1 cellular context compared by ENCODE assay signal in the genomic region with DNA sequence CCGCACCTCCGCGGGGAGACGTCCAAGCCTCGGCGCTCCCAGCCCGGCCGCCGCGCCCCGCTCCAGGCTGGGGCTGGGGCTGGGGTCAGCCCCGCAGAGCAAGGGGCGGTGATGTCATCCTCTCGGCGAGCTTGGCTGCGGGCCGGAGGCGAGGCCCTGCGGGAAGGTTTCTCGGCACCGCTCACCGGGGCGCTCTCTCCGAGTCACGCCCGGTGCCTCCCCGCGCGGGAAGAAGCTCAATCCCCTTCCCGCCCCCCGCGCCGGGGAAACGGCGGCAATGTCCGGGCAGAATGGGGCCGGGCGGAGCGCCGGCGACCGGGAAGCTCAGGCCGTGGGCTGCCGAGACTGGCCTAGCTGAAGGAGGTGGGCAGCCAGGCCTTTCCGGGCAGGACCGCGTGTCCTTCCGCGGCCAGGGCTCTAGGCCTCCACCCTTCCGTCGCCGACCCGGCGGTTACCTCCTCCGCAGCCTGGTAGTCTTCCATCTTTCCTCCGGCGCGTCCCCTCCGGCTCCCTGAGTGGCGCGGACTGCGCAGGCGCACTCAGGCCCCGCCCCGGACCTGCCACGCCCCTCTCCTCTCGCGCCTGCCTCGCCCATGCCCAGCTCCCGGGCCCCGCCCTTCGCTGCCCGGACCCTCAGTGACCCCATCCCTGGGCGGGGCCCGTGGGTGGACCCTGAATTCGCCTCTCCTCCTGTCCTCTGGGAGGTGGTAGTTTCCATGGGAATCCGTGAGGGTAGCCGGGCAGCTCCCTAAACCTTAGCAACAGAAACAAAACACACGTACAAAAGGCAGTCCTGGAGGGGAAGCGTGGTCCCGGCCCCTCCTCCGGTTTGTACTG.
A peak's percentile ranks its signal among the peaks of the same experiment; 100 is the strongest.
TF ChIP-seq lines count a peak whose summit lies in the region.

DYNLT1 (minus strand) TSS at position 517 of the 837 bp plus-strand sequence; CDS start at position 482, 35 bp downstream.

TF ChIP-seq in K562, 482 proteins besides CTCF, POLR2A, EP300 and RAD21 (continued from another document and continues in another):
- TF ChIP-seq, protein P1, sequence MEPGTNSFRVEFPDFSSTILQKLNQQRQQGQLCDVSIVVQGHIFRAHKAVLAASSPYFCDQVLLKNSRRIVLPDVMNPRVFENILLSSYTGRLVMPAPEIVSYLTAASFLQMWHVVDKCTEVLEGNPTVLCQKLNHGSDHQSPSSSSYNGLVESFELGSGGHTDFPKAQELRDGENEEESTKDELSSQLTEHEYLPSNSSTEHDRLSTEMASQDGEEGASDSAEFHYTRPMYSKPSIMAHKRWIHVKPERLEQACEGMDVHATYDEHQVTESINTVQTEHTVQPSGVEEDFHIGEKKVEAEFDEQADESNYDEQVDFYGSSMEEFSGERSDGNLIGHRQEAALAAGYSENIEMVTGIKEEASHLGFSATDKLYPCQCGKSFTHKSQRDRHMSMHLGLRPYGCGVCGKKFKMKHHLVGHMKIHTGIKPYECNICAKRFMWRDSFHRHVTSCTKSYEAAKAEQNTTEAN (CRISPR knock-in tag; IDR thresholded peaks at IDR 0.05): no peak
- no peak for TF ChIP-seq ZNF354B (CRISPR knock-in tag; IDR thresholded peaks at IDR 0.05)
- peak; percentile 88 for TF ChIP-seq CTBP1 (IDR thresholded peaks at IDR 0.05; ENCODE audit: borderline replicate concordance)
- peak; percentile 64; the same call in 1 of the 2 replicates for TF ChIP-seq SOX6 (IDR thresholded peaks at IDR 0.05)
- TF ChIP-seq GABPB2 (CRISPR knock-in tag; conservative IDR thresholded peaks at IDR 0.05): no peak; the same call in 1 of the 2 replicates
- TF ChIP-seq, protein P2, sequence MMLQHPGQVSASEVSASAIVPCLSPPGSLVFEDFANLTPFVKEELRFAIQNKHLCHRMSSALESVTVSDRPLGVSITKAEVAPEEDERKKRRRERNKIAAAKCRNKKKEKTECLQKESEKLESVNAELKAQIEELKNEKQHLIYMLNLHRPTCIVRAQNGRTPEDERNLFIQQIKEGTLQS (IDR thresholded peaks at IDR 0.05): peak; percentile 95
- TF ChIP-seq, protein P2 (CRISPR knock-in tag; conservative IDR thresholded peaks at IDR 0.05): peak; percentile 58; the same call in 1 of the 2 replicates
- peak; percentile 65 for TF ChIP-seq E2F8 (IDR thresholded peaks at IDR 0.05; ENCODE audit: low read depth, partially characterized antibody)
- TF ChIP-seq KLF10 (CRISPR knock-in tag; IDR thresholded peaks at IDR 0.05): no peak
- peak; percentile 33; the same call in 1 of the 2 replicates for TF ChIP-seq SMARCC2 (IDR thresholded peaks at IDR 0.05; ENCODE audit: low read depth)
- TF ChIP-seq GABPB1 (CRISPR knock-in tag; IDR thresholded peaks at IDR 0.05): peak; percentile 89
- peak; percentile 24; the same call in 1 of the 2 replicates for TF ChIP-seq CHD2 (IDR thresholded peaks at IDR 0.05; ENCODE audit: low read depth, low read length)
- peak; percentile 59 for TF ChIP-seq CREM (IDR thresholded peaks at IDR 0.05; ENCODE audit: low read depth)
- TF ChIP-seq LCOR (CRISPR knock-in tag; IDR thresholded peaks at IDR 0.05): peak; percentile 87
- peak; percentile 96 for TF ChIP-seq LARP7 (IDR thresholded peaks at IDR 0.05)
- no peak for TF ChIP-seq ZNF277 (CRISPR knock-in tag; IDR thresholded peaks at IDR 0.05; ENCODE audit: borderline replicate concordance)
- no peak for TF ChIP-seq NCOA1 (IDR thresholded peaks at IDR 0.05; ENCODE audit: low read depth)
- peak; percentile 81 for TF ChIP-seq VEZF1 (CRISPR knock-in tag; IDR thresholded peaks at IDR 0.05)
- no peak for TF ChIP-seq ZNF146 (CRISPR knock-in tag; IDR thresholded peaks at IDR 0.05; ENCODE audit: unreplicated experiment)
- TF ChIP-seq SREBF2 (CRISPR knock-in tag; IDR thresholded peaks at IDR 0.05): no peak
- peak; percentile 77; the same call in 1 of the 2 replicates for TF ChIP-seq FOXJ2 (tag; IDR thresholded peaks at IDR 0.05)
- no peak for TF ChIP-seq ZBTB9 (CRISPR knock-in tag; IDR thresholded peaks at IDR 0.05)
- peak; percentile 60; the same call in 1 of the 2 replicates for TF ChIP-seq BCOR (IDR thresholded peaks at IDR 0.05)
- TF ChIP-seq SFPQ (IDR thresholded peaks at IDR 0.05; ENCODE audit: low read depth, low read length): no peak
- no peak for TF ChIP-seq EZH2 (IDR thresholded peaks at IDR 0.05; ENCODE audit: borderline replicate concordance, low read depth, low read length)
- no peak for TF ChIP-seq ZNF174 (CRISPR knock-in tag; IDR thresholded peaks at IDR 0.05)
- peak; percentile 96 for TF ChIP-seq KDM5B (IDR thresholded peaks at IDR 0.05; ENCODE audit: insufficient replicate concordance, low read depth, low read length)
- no peak for TF ChIP-seq SMAD2 (IDR thresholded peaks at IDR 0.05; ENCODE audit: low read depth, low read length)
- peak; percentile 70; the same call in 1 of the 2 replicates for TF ChIP-seq ZNF431 (CRISPR knock-in tag; IDR thresholded peaks at IDR 0.05)
- TF ChIP-seq ZFP91 (CRISPR knock-in tag; IDR thresholded peaks at IDR 0.05): no peak
- TF ChIP-seq HMGN3 (IDR thresholded peaks at IDR 0.05; ENCODE audit: borderline replicate concordance, extremely low read depth, insufficient read length, low read depth, low read length): peak; percentile 97
- TF ChIP-seq PKNOX1 (IDR thresholded peaks at IDR 0.05): peak; percentile 52; the same call in 1 of the 2 replicates
- TF ChIP-seq FOSL1 (tag; conservative IDR thresholded peaks at IDR 0.05): peak; percentile 33; the same call in 1 of the 2 replicates
- no peak for TF ChIP-seq CEBPB (tag; IDR thresholded peaks at IDR 0.05)
- TF ChIP-seq MTA2 (IDR thresholded peaks at IDR 0.05; ENCODE audit: low read depth): no peak
- peak in 1 of 2 experiments; percentile 56; a peak in 1 of 4 replicates for TF ChIP-seq FOXA3 (CRISPR knock-in tag; conservative IDR thresholded peaks at IDR 0.05 in 1 of 2, IDR thresholded peaks at IDR 0.05 in 1 of 2)
- TF ChIP-seq ZNF436 (CRISPR knock-in tag; IDR thresholded peaks at IDR 0.05): no peak
- TF ChIP-seq PCBP1 (IDR thresholded peaks at IDR 0.05; ENCODE audit: low read depth, low read length, poor library complexity, severe bottlenecking): peak; percentile 94
- TF ChIP-seq, protein P3, sequence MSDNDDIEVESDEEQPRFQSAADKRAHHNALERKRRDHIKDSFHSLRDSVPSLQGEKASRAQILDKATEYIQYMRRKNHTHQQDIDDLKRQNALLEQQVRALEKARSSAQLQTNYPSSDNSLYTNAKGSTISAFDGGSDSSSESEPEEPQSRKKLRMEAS (CRISPR knock-in tag; IDR thresholded peaks at IDR 0.05): peak; percentile 91
- no peak for TF ChIP-seq ESRRB (CRISPR knock-in tag; IDR thresholded peaks at IDR 0.05; ENCODE audit: borderline replicate concordance)
- TF ChIP-seq TRIM24 (IDR thresholded peaks at IDR 0.05): peak in 1 of 2 experiments; percentile 50; a peak in 1 of 4 replicates
- no peak for TF ChIP-seq ZNF780A (CRISPR knock-in tag; IDR thresholded peaks at IDR 0.05)
- peak; percentile 29; the same call in 1 of the 2 replicates for TF ChIP-seq ELF1 (tag; IDR thresholded peaks at IDR 0.05)
- peak; percentile 83 for TF ChIP-seq PHF20 (IDR thresholded peaks at IDR 0.05; ENCODE audit: partially characterized antibody)
- peak; percentile 46 for TF ChIP-seq NFIC (IDR thresholded peaks at IDR 0.05)
- TF ChIP-seq MEIS2 (IDR thresholded peaks at IDR 0.05; ENCODE audit: partially characterized antibody): peak; percentile 78
- TF ChIP-seq ZNF589 (CRISPR knock-in tag; IDR thresholded peaks at IDR 0.05; ENCODE audit: low read depth): no peak
- TF ChIP-seq ZC3H8 (IDR thresholded peaks at IDR 0.05): no peak
- no peak for TF ChIP-seq HNRNPUL1 (IDR thresholded peaks at IDR 0.05; ENCODE audit: low read length)
- TF ChIP-seq ZC3H4 (CRISPR knock-in tag; IDR thresholded peaks at IDR 0.05; ENCODE audit: borderline replicate concordance): peak; percentile 93; the same call in 1 of the 2 replicates
- peak; percentile 76; the same call in 1 of the 2 replicates for TF ChIP-seq ERF (CRISPR knock-in tag; IDR thresholded peaks at IDR 0.05)
- TF ChIP-seq GATAD2A (IDR thresholded peaks at IDR 0.05): 0 out of 2 replicates have a peak, but pooled peaks have one; percentile 17
- 0 out of 2 replicates have a peak, but pooled peaks have one; percentile 46 for TF ChIP-seq MED1 (CRISPR knock-in tag; IDR thresholded peaks at IDR 0.05; ENCODE audit: borderline replicate concordance)
